Comparison of ENCODE assay signal across 10 cellular contexts in genomic region chr2:230130668-230131364, GRCh38.
A peak's percentile ranks its signal among the peaks of the same experiment; 100 is the strongest.
DNase-seq lines count a peak whose midpoint lies in the region; ATAC-seq and TF ChIP-seq lines count a peak whose summit lies in the region.
"Had no signal": no experiment of that assay in that cellular context is flagged by ENCODE, and none has a peak within 500 bp of the region (broad histone marks: within the 10 kb centered on the region; RNA-seq: fewer than 3 reads in every experiment).

No MANE protein-coding gene starts in this region.

- H3K4me3 ChIP-seq in fibroblast of mammary gland (ENCODE audit: control insufficient read depth, low read depth, low read length) (no peak overlapping the region), neuron (ENCODE audit: low read length) (no peak overlapping the region)
- H3K4me3 ChIP-seq: PC-9 had no signal

- H3K4me1 ChIP-seq in neuron (ENCODE audit: insufficient read depth, low read length), result no peaks in the 10 kb centered on the region

- peak overlapping the region; percentile 31 for H2AFZ ChIP-seq in neuron (ENCODE audit: low read depth, low read length)
- H2AFZ ChIP-seq: PC-9 had no signal

- no peaks in the 10 kb centered on the region for H3K27me3 ChIP-seq in neuron (ENCODE audit: insufficient read depth, low read length)

- H3K9me3 ChIP-seq in neuron (ENCODE audit: low read length), result peaks cover 3% of the 10 kb centered on the region

- peak; percentile 88 for DNase-seq in AG08396 (ENCODE audit: low spot score)
- DNase-seq in NCI-H460 (ENCODE audit: extremely low read depth, low read depth), result peak; percentile 96
- DNase-seq in fibroblast of mammary gland (ENCODE audit: low read depth), result peak; percentile 96
- DNase-seq in stimulated activated CD8-positive, alpha-beta memory T cell treated with anti-CD3 and anti-CD28 coated beads, Interleukin-4, amount 100 ng/mL, for 48 hours, result no peak
- no peak for DNase-seq in SW480 (ENCODE audit: low spot score)
- no peak for DNase-seq in epidermal melanocyte (ENCODE audit: insufficient read length, low spot score)
- DNase-seq: COR-L47 had no signal

- no peak for ATAC-seq in GM21717 (IDR thresholded peaks at IDR 0.05; ENCODE audit: unreplicated experiment)

- no peaks in the 10 kb centered on the region for H3K36me3 ChIP-seq in neuron (ENCODE audit: insufficient read depth, low read length)

- TF ChIP-seq CTCF in fibroblast of mammary gland (conservative IDR thresholded peaks at IDR 0.05; ENCODE audit: control insufficient read depth, insufficient read depth, low read depth, low read length), result no peak

Comparison
In these comparisons a context has a peak if more than half of its experiments do, and no peak if none do; other contexts are left out.
1. DNase-seq: peak in AG08396 (single experiment), NCI-H460 (single experiment) and fibroblast of mammary gland (single experiment); none in stimulated activated CD8-positive, alpha-beta memory T cell treated with anti-CD3 and anti-CD28 coated beads, Interleukin-4, amount 100 ng/mL, for 48 hours (single experiment), SW480 (single experiment) and epidermal melanocyte (single experiment).